ENCODE assay signal across 8 cellular contexts in the genomic region with DNA sequence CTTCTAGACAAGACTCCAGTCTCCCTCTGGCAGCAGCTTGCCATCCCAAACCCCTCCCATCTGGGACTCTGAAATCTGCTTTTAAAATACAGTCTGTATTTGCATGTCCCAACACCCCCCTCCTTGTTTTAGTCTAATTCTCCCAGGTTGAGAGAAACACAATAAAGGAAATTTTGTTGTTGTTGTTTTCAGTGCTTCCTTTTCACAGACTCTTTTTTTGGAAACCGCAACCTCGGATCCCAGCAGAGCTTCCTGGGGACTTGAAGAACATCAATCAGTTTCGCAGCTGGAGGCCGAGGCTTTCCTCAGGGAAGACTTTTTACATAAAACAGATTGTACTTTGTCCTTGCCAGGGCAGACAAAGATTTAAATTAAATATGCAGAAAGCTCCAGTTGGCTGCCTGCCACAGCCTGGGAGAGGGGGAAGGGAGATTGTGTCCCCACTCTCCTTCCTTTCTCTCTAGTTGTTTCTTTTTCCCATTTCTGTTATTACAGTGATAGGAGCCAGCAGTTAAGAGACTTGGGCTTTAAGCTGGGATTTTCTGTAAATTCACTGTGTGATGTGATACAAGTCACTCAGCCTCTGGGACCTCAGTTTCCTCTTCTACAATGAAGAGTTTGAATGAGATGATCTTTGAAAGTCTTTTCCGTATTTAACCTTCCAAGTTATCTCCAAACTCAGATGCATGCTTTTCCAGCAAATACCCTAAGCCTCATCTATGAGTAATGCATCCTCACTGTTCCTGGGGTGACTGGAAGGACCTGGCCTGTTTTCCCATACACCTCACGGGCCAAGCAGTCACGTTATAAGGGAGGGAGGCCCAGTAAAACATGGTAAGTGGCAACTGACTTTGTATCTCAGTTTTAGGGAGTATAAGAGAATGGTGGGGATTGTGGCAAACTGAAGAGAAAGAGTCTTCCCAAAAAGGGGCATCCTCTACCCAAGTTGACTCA.
DNase-seq lines count a peak whose midpoint lies in the region; ATAC-seq and TF ChIP-seq lines count a peak whose summit lies in the region.

No MANE protein-coding gene starts in this region.

- H3K79me2 ChIP-seq in OCI-LY7 (ENCODE audit: insufficient read depth, low read depth, low read length), result no peaks in the 10 kb centered on the region

- CTCF ChIA-PET in OCI-LY7 (lab: Charles Lee; ENCODE audit: unreplicated experiment), result no interaction called here

- DNase-seq in SHP77 (lab: John Stamatoyannopoulos, UW) (peak; percentile 22 to 23), SHP77 treated with DMSO at 0.1 percent for 48 hours (lab: John Stamatoyannopoulos, UW) (no peak), brain pericyte (ENCODE audit: low read depth, low spot score) (peak; percentile 95), kidney tubule cell (ENCODE audit: low spot score) (peak; percentile 32), OCI-LY7 (ENCODE audit: low spot score) (no peak)
- DNase-seq in activated T-cell treated with anti-CD3 and anti-CD28 coated beads, Interleukin-2, amount 50 U/mL, for 1 hour, result no peak

- no peaks in the 10 kb centered on the region for H3K36me3 ChIP-seq in OCI-LY7 (ENCODE audit: insufficient read depth, low read length)

- H3K9me2 ChIP-seq in OCI-LY7 (ENCODE audit: insufficient read depth, low read length), result no peaks in the 10 kb centered on the region

- H3K27ac ChIP-seq in temporal lobe (ENCODE audit: low read depth, low read length) (peak overlapping the region; percentile 54), OCI-LY7 (ENCODE audit: low read depth, low read length, poor library complexity, severe bottlenecking) (no peak overlapping the region)

- ATAC-seq in HG03571 (IDR thresholded peaks at IDR 0.05; ENCODE audit: unreplicated experiment), result no peak

- H3K9me3 ChIP-seq in OCI-LY7 (ENCODE audit: low read length), result no peaks in the 10 kb centered on the region

- no peaks in the 10 kb centered on the region for H4K20me1 ChIP-seq in OCI-LY7 (ENCODE audit: insufficient read depth, low read length)

- TF ChIP-seq CTCF in OCI-LY7 (conservative IDR thresholded peaks at IDR 0.05; ENCODE audit: low read length), result no peak

- no peaks in the 10 kb centered on the region for H3K4me1 ChIP-seq in OCI-LY7 (ENCODE audit: insufficient read depth, low read length, poor library complexity, severe bottlenecking)

- no peak overlapping the region for H2AFZ ChIP-seq in OCI-LY7 (ENCODE audit: low read length)

- no peak overlapping the region for H3K4me3 ChIP-seq in OCI-LY7 (ENCODE audit: low read depth, low read length, poor library complexity, severe bottlenecking)

- no TSS peak for BruUV-seq in OCI-LY7 (replicated peaks; lab: Mats Ljungman, UMichigan)

- POLR2A ChIA-PET in OCI-LY7 (lab: Charles Lee), result no interaction called here

- no peak overlapping the region for H3K4me2 ChIP-seq in OCI-LY7 (ENCODE audit: low read length)

- intact Hi-C loops in OCI-LY7 (cut with micrococcal nuclease; ENCODE audit: unreplicated experiment), result no loop called here

Comparison
In these comparisons a context has a peak if more than half of its experiments do, and no peak if none do; other contexts are left out.
1. DNase-seq: peak in SHP77 (2 of 2), brain pericyte (single experiment) and kidney tubule cell (single experiment); none in SHP77 treated with DMSO at 0.1 percent for 48 hours (single experiment), activated T-cell treated with anti-CD3 and anti-CD28 coated beads, Interleukin-2, amount 50 U/mL, for 1 hour (single experiment) and OCI-LY7 (single experiment).